In genomic region chr9:93891549-93892310, GRCh38 we compare ENCODE assay signal across 14 cellular contexts.
"Had no signal": no experiment of that assay in that cellular context is flagged by ENCODE, and none has a peak within 500 bp of the region (broad histone marks: within the 10 kb centered on the region; RNA-seq: fewer than 3 reads in every experiment).

No MANE protein-coding gene starts in this region.

- ATAC-seq: activated T-cell treated with anti-CD3 and anti-CD28 coated beads, Interleukin-2, amount 50 U/mL, for 4 hours; stimulated activated naive B cell treated with anti-CD40 and anti-IgM and Interleukin-4, amounts not matched to agents 10 μg/mL and 1 μg/mL and 100 μg/mL, for 72 hours had no signal

- H3K27ac ChIP-seq: SJSA1, tibial artery had no signal

- DNase-seq: activated CD4-positive, alpha-beta T cell treated with anti-CD3 and anti-CD28 coated beads, Interleukin-2, amount 10 ng/mL, durations not matched to agents 7 days and 5 days; activated gamma-delta T cell treated with Interleukin-2 at 50 U/mL for 16 hours; activated naive CD8-positive, alpha-beta T cell treated with anti-CD3 and anti-CD28 coated beads, Interleukin-2, amount 10 ng/mL, durations not matched to agents 7 days and 5 days; activated T-cell treated with anti-CD3 and anti-CD28 coated beads, Interleukin-2, amount 50 U/mL, for 4 hours; aorta; hippocampal formation; kidney; nephron progenitor cell; occipital lobe; stimulated activated CD4-positive, alpha-beta T cell treated with anti-CD3 and anti-CD28 coated beads, Interleukin-2, amount 100 ng/mL, for 48 hours; stimulated activated naive B cell treated with anti-CD40 and anti-IgM and Interleukin-4, amounts not matched to agents 10 μg/mL and 1 μg/mL and 100 μg/mL, for 72 hours had no signal

- H3K36me3 ChIP-seq: SJSA1, tibial artery had no signal

- H3K9me3 ChIP-seq: SJSA1 had no signal

- H3K27ac Mint-ChIP-seq: activated CD4-positive, alpha-beta T cell treated with anti-CD3 and anti-CD28 coated beads, Interleukin-2, amount 10 ng/mL, durations not matched to agents 7 days and 5 days; activated naive CD8-positive, alpha-beta T cell treated with anti-CD3 and anti-CD28 coated beads, Interleukin-2, amount 10 ng/mL, durations not matched to agents 7 days and 5 days; nephron progenitor cell; progenitor cell of endocrine pancreas; stimulated activated naive B cell treated with anti-CD40 and anti-IgM and Interleukin-4, amounts not matched to agents 10 μg/mL and 1 μg/mL and 100 μg/mL, for 72 hours had no signal

- H3K4me3 ChIP-seq: SJSA1, tibial artery had no signal

- H3K4me3 Mint-ChIP-seq: activated CD4-positive, alpha-beta T cell treated with anti-CD3 and anti-CD28 coated beads, Interleukin-2, amount 10 ng/mL, durations not matched to agents 7 days and 5 days; activated naive CD8-positive, alpha-beta T cell treated with anti-CD3 and anti-CD28 coated beads, Interleukin-2, amount 10 ng/mL, durations not matched to agents 7 days and 5 days; activated T-cell treated with anti-CD3 and anti-CD28 coated beads, Interleukin-2, amount 50 U/mL, for 4 hours; nephron progenitor cell; stimulated activated naive B cell treated with anti-CD40 and anti-IgM and Interleukin-4, amounts not matched to agents 10 μg/mL and 1 μg/mL and 100 μg/mL, for 72 hours had no signal

- H3K4me1 Mint-ChIP-seq: activated CD4-positive, alpha-beta T cell treated with anti-CD3 and anti-CD28 coated beads, Interleukin-2, amount 10 ng/mL, durations not matched to agents 7 days and 5 days; activated naive CD8-positive, alpha-beta T cell treated with anti-CD3 and anti-CD28 coated beads, Interleukin-2, amount 10 ng/mL, durations not matched to agents 7 days and 5 days; stimulated activated naive B cell treated with anti-CD40 and anti-IgM and Interleukin-4, amounts not matched to agents 10 μg/mL and 1 μg/mL and 100 μg/mL, for 72 hours had no signal

- H3K4me1 ChIP-seq: SJSA1, tibial artery had no signal

- H3K27me3 ChIP-seq: SJSA1 had no signal

- H3K27me3 Mint-ChIP-seq: activated CD4-positive, alpha-beta T cell treated with anti-CD3 and anti-CD28 coated beads, Interleukin-2, amount 10 ng/mL, durations not matched to agents 7 days and 5 days had no signal

- H3K36me3 Mint-ChIP-seq: activated naive CD8-positive, alpha-beta T cell treated with anti-CD3 and anti-CD28 coated beads, Interleukin-2, amount 10 ng/mL, durations not matched to agents 7 days and 5 days; stimulated activated naive B cell treated with anti-CD40 and anti-IgM and Interleukin-4, amounts not matched to agents 10 μg/mL and 1 μg/mL and 100 μg/mL, for 72 hours had no signal
